Comparison of ENCODE assay signal across 14 cellular contexts in genomic region chr2:47357475-47357874, GRCh38. TPM values are rescaled to one million over a fixed set of nuclear protein-coding genes. Genes with fewer than 3 reads are reported as not detected.
A peak's percentile ranks its signal among the peaks of the same experiment; 100 is the strongest.
DNase-seq lines count a peak whose midpoint lies in the region; ATAC-seq, FAIRE-seq and TF ChIP-seq lines count a peak whose summit lies in the region.
"Had no signal": no experiment of that assay in that cellular context is flagged by ENCODE, and none has a peak within 500 bp of the region (broad histone marks: within the 10 kb centered on the region; RNA-seq: fewer than 3 reads in every experiment).

No MANE protein-coding gene starts in this region.

- BruUV-seq in K562 (replicated peaks; lab: Mats Ljungman, UMichigan): no TSS peak

- no peaks in the 10 kb centered on the region for H3K36me3 Mint-ChIP-seq in activated T-helper 2 cell treated with anti-CD3 and anti-CD28 coated beads, Interferon-gamma antibody, Interleukin-2, Interleukin-4, amounts not matched to agents 10 μg/mL and 5 μg/mL and 100 μg/mL, durations not matched to agents 14 hours and 24 hours and 36 hours (ENCODE audit: low read depth)
- no peaks in the 10 kb centered on the region for H3K36me3 Mint-ChIP-seq in activated CD8-positive, alpha-beta memory T cell treated with anti-CD3 and anti-CD28 coated beads, Interleukin-2, amount 10 ng/mL, durations not matched to agents 7 days and 5 days
- H3K36me3 Mint-ChIP-seq: CD8-positive, alpha-beta memory T cell had no signal

- peak overlapping the region; percentile 37 for H2AFZ ChIP-seq in K562 (ENCODE audit: low read depth, low read length)

- CTCF ChIA-PET in K562 (lab: Yijun Ruan, JAX; ENCODE audit: low intra/inter-chr PET ratio): no interaction called here
- CTCF ChIA-PET in activated CD8-positive, alpha-beta memory T cell treated with anti-CD3 and anti-CD28 coated beads, Interleukin-2, amount 10 ng/mL, durations not matched to agents 7 days and 5 days (lab: Charles Lee): no interaction called here

- H3K4me2 ChIP-seq in K562 (ENCODE audit: insufficient read depth, low read length): peak overlapping the region; percentile 29

- intact Hi-C loops in K562 (cut with micrococcal nuclease): no loop called here
- intact Hi-C loops in activated T-helper 2 cell treated with anti-CD3 and anti-CD28 coated beads, Interferon-gamma antibody, Interleukin-2, Interleukin-4, amounts not matched to agents 10 μg/mL and 5 μg/mL and 100 μg/mL, durations not matched to agents 14 hours and 24 hours and 36 hours (cut with micrococcal nuclease): no loop called here

- peak overlapping the region; percentile 19; the same call in 1 of the 3 replicates for H3K27ac ChIP-seq in K562 (ENCODE audit: extremely low read depth, low read depth, low read length)
- H3K27ac ChIP-seq: psoas muscle had no signal

- no peak overlapping the region for H3K9ac ChIP-seq in K562 (ENCODE audit: insufficient read depth in 1 of 2, low read depth in 2 of 2, low read length in 2 of 2)

- no peak overlapping the region for H3K4me3 Mint-ChIP-seq in activated T-helper 2 cell treated with anti-CD3 and anti-CD28 coated beads, Interferon-gamma antibody, Interleukin-2, Interleukin-4, amounts not matched to agents 10 μg/mL and 5 μg/mL and 100 μg/mL, durations not matched to agents 14 hours and 24 hours and 36 hours (ENCODE audit: low read depth)
- no peak overlapping the region for H3K4me3 Mint-ChIP-seq in activated CD8-positive, alpha-beta memory T cell treated with anti-CD3 and anti-CD28 coated beads, Interleukin-2, amount 10 ng/mL, durations not matched to agents 7 days and 5 days
- H3K4me3 Mint-ChIP-seq: CD8-positive, alpha-beta memory T cell; effector memory CD8-positive, alpha-beta T cell had no signal

- WGBS in K562 (ENCODE audit: insufficient coverage, low coverage, missing lambda C conversion rate): 5% methylated on average over 4 of the region's 4 CpGs

- POLR2A ChIA-PET in K562 (lab: Yijun Ruan, JAX): interaction anchor here (0.6 kb wide), 1 partner anchor 32 kb away, joined by 3 read pairs; no protein-coding TSS in a partner anchor

- no peaks in the 10 kb centered on the region for H3K9me1 ChIP-seq in K562 (ENCODE audit: control insufficient read depth, insufficient read depth, low read length)

- no peaks in the 10 kb centered on the region for H3K9me3 ChIP-seq in K562 (replicated peaks; ENCODE audit: control insufficient read depth, insufficient read depth, low read depth, low read length)
- H3K9me3 ChIP-seq: psoas muscle had no signal

- H4K20me1 ChIP-seq in K562 (replicated peaks; ENCODE audit: control insufficient read depth, insufficient read depth, low read length): no peaks in the 10 kb centered on the region

- FAIRE-seq in K562 (lab: Jason Lieb, UNC): peak; percentile 46

- TF ChIP-seq POLR2A in K562 (conservative IDR thresholded peaks at IDR 0.05): no peak

- H3K36me3 ChIP-seq in K562 (ENCODE audit: control insufficient read depth, insufficient read depth, low read length): no peaks in the 10 kb centered on the region

- in situ Hi-C loops in K562 (cut with MboI): no loop called here

- H3K27me3 Mint-ChIP-seq in activated T-helper 2 cell treated with anti-CD3 and anti-CD28 coated beads, Interferon-gamma antibody, Interleukin-2, Interleukin-4, amounts not matched to agents 10 μg/mL and 5 μg/mL and 100 μg/mL, durations not matched to agents 14 hours and 24 hours and 36 hours (ENCODE audit: low read depth): no peaks in the 10 kb centered on the region
- H3K27me3 Mint-ChIP-seq in activated CD8-positive, alpha-beta memory T cell treated with anti-CD3 and anti-CD28 coated beads, Interleukin-2, amount 10 ng/mL, durations not matched to agents 7 days and 5 days: no peaks in the 10 kb centered on the region

- H3K4me1 Mint-ChIP-seq in activated T-helper 2 cell treated with anti-CD3 and anti-CD28 coated beads, Interferon-gamma antibody, Interleukin-2, Interleukin-4, amounts not matched to agents 10 μg/mL and 5 μg/mL and 100 μg/mL, durations not matched to agents 14 hours and 24 hours and 36 hours (ENCODE audit: low read depth): peaks cover 4% of the 10 kb centered on the region
- no peaks in the 10 kb centered on the region for H3K4me1 Mint-ChIP-seq in activated CD8-positive, alpha-beta memory T cell treated with anti-CD3 and anti-CD28 coated beads, Interleukin-2, amount 10 ng/mL, durations not matched to agents 7 days and 5 days
- H3K4me1 Mint-ChIP-seq: CD8-positive, alpha-beta memory T cell had no signal

- H3K27ac Mint-ChIP-seq in activated T-helper 2 cell treated with anti-CD3 and anti-CD28 coated beads, Interferon-gamma antibody, Interleukin-2, Interleukin-4, amounts not matched to agents 10 μg/mL and 5 μg/mL and 100 μg/mL, durations not matched to agents 14 hours and 24 hours and 36 hours: no peak overlapping the region
- H3K27ac Mint-ChIP-seq in activated CD8-positive, alpha-beta memory T cell treated with anti-CD3 and anti-CD28 coated beads, Interleukin-2, amount 10 ng/mL, durations not matched to agents 7 days and 5 days: no peak overlapping the region
- H3K27ac Mint-ChIP-seq: CD8-positive, alpha-beta memory T cell; effector memory CD8-positive, alpha-beta T cell had no signal

- DNase-seq in COLO829 (ENCODE audit: low spot score) (peak; percentile 78), K562 (ENCODE audit: extremely low read depth in 1 of 4, low spot score in 3 of 4) (peak; percentile 28 to 76 (median 41)), lung microvascular endothelial cell (ENCODE audit: low read depth in 2 of 2) (peak; percentile 21 to 75), GOT3 (lab: John Stamatoyannopoulos, UW) (no peak)
- no peak for DNase-seq in activated T-helper 2 cell treated with anti-CD3 and anti-CD28 coated beads, Interferon-gamma antibody, Interleukin-2, Interleukin-4, amounts not matched to agents 10 μg/mL and 5 μg/mL and 100 μg/mL, durations not matched to agents 14 hours and 24 hours and 36 hours (ENCODE audit: low spot score)
- no peak for DNase-seq in activated CD8-positive, alpha-beta memory T cell treated with anti-CD3 and anti-CD28 coated beads, Interleukin-2, amount 10 ng/mL, durations not matched to agents 7 days and 5 days
- DNase-seq: CD8-positive, alpha-beta memory T cell; effector memory CD8-positive, alpha-beta T cell; islet precursor cell; NCI-H524; psoas muscle; T-helper 9 cell had no signal

- H3K79me2 ChIP-seq in K562 (ENCODE audit: control insufficient read depth, insufficient read depth, low read length): no peaks in the 10 kb centered on the region

- ATAC-seq in K562: 0 out of 3 replicates have a peak, but pooled peaks have one; percentile 7
- no peak for ATAC-seq in HG03442 (IDR thresholded peaks at IDR 0.05; ENCODE audit: unreplicated experiment)
- no peak for ATAC-seq in activated CD8-positive, alpha-beta memory T cell treated with anti-CD3 and anti-CD28 coated beads, Interleukin-2, amount 10 ng/mL, durations not matched to agents 7 days and 5 days
- ATAC-seq: effector memory CD8-positive, alpha-beta T cell; psoas muscle had no signal

- H3K4me3 ChIP-seq in K562: no peak overlapping the region
- H3K4me3 ChIP-seq: psoas muscle had no signal

- H3K4me1 ChIP-seq in K562 (replicated peaks in 1 of 2; ENCODE audit: control insufficient read depth in 2 of 2, insufficient read depth in 2 of 2, low read length in 2 of 2): peaks cover 53 to 57% of the 10 kb centered on the region in 2 experiments
- H3K4me1 ChIP-seq: psoas muscle had no signal

- no peaks in the 10 kb centered on the region for H3K9me3 Mint-ChIP-seq in activated T-helper 2 cell treated with anti-CD3 and anti-CD28 coated beads, Interferon-gamma antibody, Interleukin-2, Interleukin-4, amounts not matched to agents 10 μg/mL and 5 μg/mL and 100 μg/mL, durations not matched to agents 14 hours and 24 hours and 36 hours
- H3K9me3 Mint-ChIP-seq in activated CD8-positive, alpha-beta memory T cell treated with anti-CD3 and anti-CD28 coated beads, Interleukin-2, amount 10 ng/mL, durations not matched to agents 7 days and 5 days (ENCODE audit: low read depth): no peaks in the 10 kb centered on the region
- H3K9me3 Mint-ChIP-seq: CD8-positive, alpha-beta memory T cell; effector memory CD8-positive, alpha-beta T cell had no signal

- TF ChIP-seq RAD21 in Ishikawa (IDR thresholded peaks at IDR 0.05; ENCODE audit: low read depth): no peak
- no peak for TF ChIP-seq RAD21 in K562 (CRISPR knock-in tag; conservative IDR thresholded peaks at IDR 0.05 in 1 of 2, IDR thresholded peaks at IDR 0.05 in 1 of 2)

- TF ChIP-seq EP300 in Ishikawa (IDR thresholded peaks at IDR 0.05; ENCODE audit: borderline replicate concordance) (no peak), K562 (IDR thresholded peaks at IDR 0.05; ENCODE audit: low read length) (no peak)

- no peak for TF ChIP-seq CTCF in K562 (IDR thresholded peaks at IDR 0.05 in 2 of 3, conservative IDR thresholded peaks at IDR 0.05 in 1 of 3; ENCODE audit: insufficient read depth in 2 of 3, low read depth in 1 of 3, low read length in 3 of 3)

- no peaks in the 10 kb centered on the region for H3K27me3 ChIP-seq in K562 (ENCODE audit: control insufficient read depth in 2 of 2, insufficient read depth in 2 of 2, low read length in 2 of 2)

RNA-seq across cellular contexts. Expression of gene EPCAM, which starts 11.6 kb away (rescaled TPM):
- total RNA-seq in K562 (2011; cell fraction: chromatin; rRNA removed; ENCODE audit: low replicate concordance): 38.7 and 73.4 TPM in 2 replicates
- 48.5 and 54.7 TPM in 2 replicates for total RNA-seq in K562 (2011; cell fraction: nucleolus; rRNA removed)
- total RNA-seq in K562 (2011; cell fraction: nucleoplasm; rRNA removed): 52.1 and 64.7 TPM in 2 replicates
- total RNA-seq in K562 (2014; rRNA removed) (50.1 and 51.8 TPM in 2 replicates), K562 (2014; rRNA removed; fragmentation: Illumina TruSeq; extraction: Trizol) (85.5 and 89.2 TPM in 2 replicates), K562 (2015; rRNA removed; fragmentation: Illumina TruSeq; extraction: Trizol) (83.2 and 86.1 TPM in 2 replicates), K562 (2021) (62.9 and 63.1 TPM in 2 replicates), lung microvascular endothelial cell (0.20 and 0.22 TPM in 2 replicates)
- polyA plus RNA-seq in K562 (2011; rRNA removed) (54.2 and 68.9 TPM in 2 replicates), K562 (2014; fragmentation: Illumina TruSeq; extraction: Trizol) (68.8 and 95.5 TPM in 2 replicates), K562 (2014; fragmentation: Nextera tagmentation; extraction: Ambion mirVana) (10 to 100 TPM; 59.0 to 63.1 TPM), K562 (2014; rRNA removed) (76.3 and 77.2 TPM in 2 replicates)
- polyA plus RNA-seq in K562 (2011; cell fraction: cytosol; rRNA removed): 21.7 and 27.4 TPM in 2 replicates
- 14.9 and 21.0 TPM in 2 replicates for polyA plus RNA-seq in K562 (2011; cell fraction: nucleus; rRNA removed)
- polyA plus RNA-seq in K562 (2012): 50.2 and 52.8 TPM in 2 replicates
- polyA minus RNA-seq in K562 (2011; rRNA and poly(A)+ RNA removed): 84.1 and 94.2 TPM in 2 replicates
- 24.9 and 37.7 TPM in 2 replicates for polyA minus RNA-seq in K562 (2011; cell fraction: cytosol; rRNA and poly(A)+ RNA removed)
- polyA minus RNA-seq in K562 (2011; cell fraction: nucleus; rRNA and poly(A)+ RNA removed): 11.8 and 22.1 TPM in 2 replicates
- 0.11 and 0.51 TPM in 2 replicates for total RNA-seq in activated T-helper 2 cell treated with anti-CD3 and anti-CD28 coated beads, Interferon-gamma antibody, Interleukin-2, Interleukin-4, amounts not matched to agents 10 μg/mL and 5 μg/mL and 100 μg/mL, durations not matched to agents 14 hours and 24 hours and 36 hours
- total RNA-seq in activated CD8-positive, alpha-beta memory T cell treated with anti-CD3 and anti-CD28 coated beads, Interleukin-2, amount 10 ng/mL, durations not matched to agents 7 days and 5 days: under 1 TPM in 1 of 2 experiments, not detected in 1; 0.14 TPM
- polyA plus RNA-seq: CD8-positive, alpha-beta memory T cell had no signal

RNA-seq across cellular contexts. Expression of gene MSH2, which starts 45.5 kb away (rescaled TPM):
- total RNA-seq in K562 (2011; cell fraction: chromatin; rRNA removed; ENCODE audit: low replicate concordance): 35.6 and 139 TPM in 2 replicates
- 19.0 and 21.7 TPM in 2 replicates for total RNA-seq in K562 (2011; cell fraction: nucleolus; rRNA removed)
- 21.8 and 27.2 TPM in 2 replicates for total RNA-seq in K562 (2011; cell fraction: nucleoplasm; rRNA removed)
- total RNA-seq in K562 (2014; rRNA removed) (85.9 and 99.2 TPM in 2 replicates), K562 (2014; rRNA removed; fragmentation: Illumina TruSeq; extraction: Trizol) (139 and 161 TPM in 2 replicates), K562 (2015; rRNA removed; fragmentation: Illumina TruSeq; extraction: Trizol) (109 and 118 TPM in 2 replicates), K562 (2021) (95.1 and 113 TPM in 2 replicates), lung microvascular endothelial cell (21.8 and 22.6 TPM in 2 replicates)
- polyA plus RNA-seq in K562 (2011; rRNA removed) (85.0 and 133 TPM in 2 replicates), K562 (2014; fragmentation: Illumina TruSeq; extraction: Trizol) (113 and 125 TPM in 2 replicates), K562 (2014; fragmentation: Nextera tagmentation; extraction: Ambion mirVana) (10 to 100 TPM; 51.8 to 60.6 TPM), K562 (2014; rRNA removed) (93.2 and 93.3 TPM in 2 replicates)
- polyA plus RNA-seq in K562 (2011; cell fraction: cytosol; rRNA removed): 21.8 and 46.2 TPM in 2 replicates
- polyA plus RNA-seq in K562 (2011; cell fraction: nucleus; rRNA removed): 27.0 and 36.1 TPM in 2 replicates
- polyA plus RNA-seq in K562 (2012): 63.4 and 77.6 TPM in 2 replicates
- 137 and 148 TPM in 2 replicates for polyA minus RNA-seq in K562 (2011; rRNA and poly(A)+ RNA removed)
- 44.2 and 56.7 TPM in 2 replicates for polyA minus RNA-seq in K562 (2011; cell fraction: cytosol; rRNA and poly(A)+ RNA removed)
- polyA minus RNA-seq in K562 (2011; cell fraction: nucleus; rRNA and poly(A)+ RNA removed): 24.0 and 38.8 TPM in 2 replicates
- total RNA-seq in activated T-helper 2 cell treated with anti-CD3 and anti-CD28 coated beads, Interferon-gamma antibody, Interleukin-2, Interleukin-4, amounts not matched to agents 10 μg/mL and 5 μg/mL and 100 μg/mL, durations not matched to agents 14 hours and 24 hours and 36 hours: 66.2 and 66.7 TPM in 2 replicates
- total RNA-seq in activated CD8-positive, alpha-beta memory T cell treated with anti-CD3 and anti-CD28 coated beads, Interleukin-2, amount 10 ng/mL, durations not matched to agents 7 days and 5 days: 10 to 100 TPM; 45.7 to 57.4 TPM

Comparison
In these comparisons a context has a peak if more than half of its experiments do, and no peak if none do; other contexts are left out.
1. DNase-seq: peak in COLO829 (single experiment), K562 (4 of 4) and lung microvascular endothelial cell (2 of 2); none in GOT3 (single experiment), activated T-helper 2 cell treated with anti-CD3 and anti-CD28 coated beads, Interferon-gamma antibody, Interleukin-2, Interleukin-4, amounts not matched to agents 10 μg/mL and 5 μg/mL and 100 μg/mL, durations not matched to agents 14 hours and 24 hours and 36 hours (single experiment) and activated CD8-positive, alpha-beta memory T cell treated with anti-CD3 and anti-CD28 coated beads, Interleukin-2, amount 10 ng/mL, durations not matched to agents 7 days and 5 days (single experiment).
2. RNA of gene EPCAM, which starts 11.6 kb away (total RNA-seq): 38.7 to 89.2 TPM in K562; 0.20 to 0.22 TPM in lung microvascular endothelial cell, 0.14 TPM in activated CD8-positive, alpha-beta memory T cell treated with anti-CD3 and anti-CD28 coated beads, Interleukin-2, amount 10 ng/mL, durations not matched to agents 7 days and 5 days and 0.11 to 0.51 TPM in activated T-helper 2 cell treated with anti-CD3 and anti-CD28 coated beads, Interferon-gamma antibody, Interleukin-2, Interleukin-4, amounts not matched to agents 10 μg/mL and 5 μg/mL and 100 μg/mL, durations not matched to agents 14 hours and 24 hours and 36 hours; every median in the first group is over 10 times any median in the second.